25 cellular contexts compared by ENCODE assay signal in genomic region chr4:60522265-60522664, GRCh38.
"Had no signal": no experiment of that assay in that cellular context is flagged by ENCODE, and none has a peak within 500 bp of the region (broad histone marks: within the 10 kb centered on the region; RNA-seq: fewer than 3 reads in every experiment).

No MANE protein-coding gene starts in this region.

- H3K4me1 ChIP-seq: SJSA1 had no signal

- H3K36me3 ChIP-seq: MG63, SJSA1 had no signal

- H3K4me3 ChIP-seq: MG63, SJSA1, SK-N-MC had no signal

- H3K27ac ChIP-seq: SJSA1, SK-N-MC had no signal

- H3K27me3 ChIP-seq: MG63, SJSA1 had no signal

- DNase-seq: IMR-90, Karpas-422, KG1, MG63, MV-4-11, NCI-H1048, NCI-H1105, NCI-H1417, NCI-H1436 treated with DMSO at 0.1 percent for 48 hours, NCI-H187, NCI-H2029 treated with DMSO at 0.1 percent for 48 hours, NCI-H2171, NCI-H226, NCI-H446, NCI-H510A, NCI-H524 treated with DMSO at 0.1 percent for 48 hours, NCI-H69, NCI-H774, Right ventricle myocardium superior, RPMI8226, SIG-M5, SW 1271, T-cell had no signal

- H3K9me3 ChIP-seq: MG63, SJSA1 had no signal
